ENCODE assay signal across 8 cellular contexts in the genomic region with DNA sequence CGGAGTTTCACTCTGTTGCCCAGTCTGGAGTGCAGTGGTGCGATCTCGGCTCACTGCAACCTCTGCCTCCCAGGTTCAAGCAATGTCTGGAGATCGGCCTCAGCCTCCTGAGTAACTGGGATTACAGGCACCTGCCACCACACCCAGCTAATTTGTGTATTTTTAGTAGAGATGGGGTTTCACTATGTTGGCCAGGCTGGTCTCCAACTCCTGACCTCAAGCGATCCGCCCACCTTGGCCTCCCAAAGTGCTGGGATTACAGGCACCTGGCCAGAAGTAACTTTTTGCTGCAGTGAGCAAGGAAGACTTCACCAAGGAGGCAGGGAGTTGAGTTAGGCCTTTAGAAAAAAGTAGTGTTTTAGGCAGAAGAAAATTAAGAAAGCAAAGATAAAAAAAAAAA. TPM values are rescaled to one million over a fixed set of nuclear protein-coding genes. Genes with fewer than 3 reads are reported as not detected.
DNase-seq lines count a peak whose midpoint lies in the region; ATAC-seq and TF ChIP-seq lines count a peak whose summit lies in the region.
"Not testable (repeated sequence)": the region's sequence is repeated elsewhere in the genome, so short reads cannot be mapped to it uniquely, and the experiment has no call there.

No MANE protein-coding gene starts in this region.

- not testable (repeated sequence) for ATAC-seq in body of pancreas

- not testable (repeated sequence) for TF ChIP-seq CTCF in GM06990 (IDR thresholded peaks at IDR 0.05; ENCODE audit: insufficient read depth, low read length, poor library complexity, severe bottlenecking); body of pancreas (IDR thresholded peaks at IDR 0.05); fibroblast of mammary gland (conservative IDR thresholded peaks at IDR 0.05; ENCODE audit: control insufficient read depth, insufficient read depth, low read depth, low read length); sigmoid colon (IDR thresholded peaks at IDR 0.05); uterus (IDR thresholded peaks at IDR 0.05)

- DNase-seq in GM06990 (ENCODE audit: extremely low read depth, insufficient read length); activated CD4-positive, alpha-beta memory T cell treated with anti-CD3 and anti-CD28 coated beads for 36 hours; sigmoid colon: not testable (repeated sequence)
- DNase-seq in NCI-H226, result peak; percentile 37
- DNase-seq in body of pancreas, result peak; percentile 12 to 42 (median 18)
- peak; percentile 40 for DNase-seq in fibroblast of mammary gland (ENCODE audit: low read depth)
- DNase-seq in uterus, result peak in 1 of 2 donors; percentile 28

- 16 to 17% methylated on average over 6 of the region's 6 CpGs for WGBS in body of pancreas, 2 donors
- 89 to 91% methylated on average over 4 to 5 of the region's 6 CpGs for WGBS in mesodermal cell (ENCODE audit: insufficient coverage in 2 of 2), 2 experiments
- WGBS in sigmoid colon, 2 donors, result 4 to 37% methylated on average over 6 of the region's 6 CpGs

- peak overlapping the region; percentile 90 for H3K4me3 ChIP-seq in GM06990 (replicated peaks; ENCODE audit: low read depth, low read length)
- not testable (repeated sequence) for H3K4me3 ChIP-seq in body of pancreas
- peak overlapping the region; percentile 90 for H3K4me3 ChIP-seq in fibroblast of mammary gland (ENCODE audit: control insufficient read depth, low read depth, low read length)
- H3K4me3 ChIP-seq in mesodermal cell (ENCODE audit: extremely low read depth, insufficient read depth, low read length, poor library complexity, severe bottlenecking), result peak overlapping the region; percentile 87
- H3K4me3 ChIP-seq in sigmoid colon, result peak overlapping the region in 3 of 4 donors; percentile 80 to 91 (median 86)
- H3K4me3 ChIP-seq in uterus, result peak overlapping the region; percentile 4 to 19

- not testable (repeated sequence) for TF ChIP-seq EP300 in sigmoid colon (IDR thresholded peaks at IDR 0.05)

- H3K27me3 Mint-ChIP-seq in activated CD4-positive, alpha-beta memory T cell treated with anti-CD3 and anti-CD28 coated beads for 36 hours, result not testable (repeated sequence)

- H3K4me1 Mint-ChIP-seq in activated CD4-positive, alpha-beta memory T cell treated with anti-CD3 and anti-CD28 coated beads for 36 hours (ENCODE audit: low read depth), result peaks cover 47% of the 10 kb centered on the region

- H3K9me3 Mint-ChIP-seq in activated CD4-positive, alpha-beta memory T cell treated with anti-CD3 and anti-CD28 coated beads for 36 hours, result not testable (repeated sequence)

- H3K27ac Mint-ChIP-seq in activated CD4-positive, alpha-beta memory T cell treated with anti-CD3 and anti-CD28 coated beads for 36 hours, result peak overlapping the region; percentile 73

- H3K4me1 ChIP-seq in body of pancreas (peaks cover 58% of the 10 kb centered on the region), sigmoid colon (peaks cover 2 to 54% (median 46%) of the 10 kb centered on the region in 4 donors)
- H3K4me1 ChIP-seq in mesodermal cell (ENCODE audit: control insufficient read depth, insufficient read depth, low read length, poor library complexity, severe bottlenecking); uterus: not testable (repeated sequence)

- H3K36me3 ChIP-seq in GM06990 (ENCODE audit: control insufficient read depth, insufficient read depth, low read length); body of pancreas (replicated peaks in 1 of 2; ENCODE audit: insufficient read depth in 1 of 2, low read depth in 2 of 2); sigmoid colon; uterus: not testable (repeated sequence)
- peaks cover 16% of the 10 kb centered on the region for H3K36me3 ChIP-seq in mesodermal cell (ENCODE audit: control insufficient read depth, insufficient read depth, low read length)

- not testable (repeated sequence) for TF ChIP-seq POLR2A in body of pancreas (IDR thresholded peaks at IDR 0.05); sigmoid colon (IDR thresholded peaks at IDR 0.05); uterus (IDR thresholded peaks at IDR 0.05)

- intact Hi-C loops in activated CD4-positive, alpha-beta memory T cell treated with anti-CD3 and anti-CD28 coated beads for 36 hours (cut with micrococcal nuclease), result loop anchor here (2.0 to 10.0 kb wide), 3 partner anchors 43 to 1707 kb away; a partner anchor contains a TSS
- intact Hi-C loops in body of pancreas (cut with DNase I); uterus (cut with DNase I; ENCODE audit: low total_unique reads): not testable (repeated sequence)
- intact Hi-C loops in sigmoid colon (cut with DNase I), result loop anchor here (5.0 kb wide), 2 partner anchors 40 to 115 kb away; no protein-coding TSS in a partner anchor

- CTCF ChIA-PET in activated CD4-positive, alpha-beta memory T cell treated with anti-CD3 and anti-CD28 coated beads for 36 hours (lab: Charles Lee), result not testable (repeated sequence)

- H3K4me3 Mint-ChIP-seq in activated CD4-positive, alpha-beta memory T cell treated with anti-CD3 and anti-CD28 coated beads for 36 hours, result peak overlapping the region; percentile 95

- H3K9me3 ChIP-seq in body of pancreas; mesodermal cell (ENCODE audit: control insufficient read depth, low read length); sigmoid colon; uterus: not testable (repeated sequence)

- H3K27ac ChIP-seq in body of pancreas (peak overlapping the region in 3 of 4 donors; percentile 10 to 35 (median 14)), sigmoid colon (peak overlapping the region; percentile 99 to 100 (median 100)), uterus (peak overlapping the region; percentile 19 to 100)
- not testable (repeated sequence) for H3K27ac ChIP-seq in mesodermal cell (ENCODE audit: low read depth, low read length, severe bottlenecking)

- POLR2A ChIA-PET in activated CD4-positive, alpha-beta memory T cell treated with anti-CD3 and anti-CD28 coated beads for 36 hours (lab: Charles Lee), result interaction anchor here (1.0 to 1.3 kb wide), 2 partner anchors 15 to 37 kb away, joined by 3 read pairs; no protein-coding TSS in a partner anchor

- peaks cover 40% of the 10 kb centered on the region for H3K36me3 Mint-ChIP-seq in activated CD4-positive, alpha-beta memory T cell treated with anti-CD3 and anti-CD28 coated beads for 36 hours

- not testable (repeated sequence) for H3K27me3 ChIP-seq in GM06990 (replicated peaks; ENCODE audit: control insufficient read depth, insufficient read depth, low read length); body of pancreas; sigmoid colon; uterus

RNA-seq across cellular contexts. Expression of a gene that starts 3.9 kb away (rescaled TPM):
- total RNA-seq in activated CD4-positive, alpha-beta memory T cell treated with anti-CD3 and anti-CD28 coated beads for 36 hours, result 10 to 100 TPM; 37.2 to 38.5 TPM
- total RNA-seq in body of pancreas (10 to 100 TPM; 17.5 to 19.2 TPM), sigmoid colon (10 to 100 TPM; 18.7 to 23.9 (median 20.8) TPM), uterus (10 to 100 TPM; 17.7 to 53.0 (median 32.9) TPM)
- 24.8 TPM for polyA plus RNA-seq in mesodermal cell (2013, experiment 1 of 2)
- polyA plus RNA-seq in mesodermal cell (2013, experiment 2 of 2), result 19.8 TPM
- 10 to 100 TPM in 1 of 3 donors, 1 to 10 TPM in 2; 3.2 to 13.1 (median 3.6) TPM for polyA plus RNA-seq in sigmoid colon

RNA-seq across cellular contexts. Expression of a gene that starts 57.9 kb away (rescaled TPM):
- 10 to 100 TPM; 54.5 to 58.9 TPM for total RNA-seq in activated CD4-positive, alpha-beta memory T cell treated with anti-CD3 and anti-CD28 coated beads for 36 hours
- total RNA-seq in body of pancreas (10 to 100 TPM; 14.5 to 26.4 TPM), sigmoid colon (10 to 100 TPM; 24.8 to 33.9 (median 29.0) TPM), uterus (10 to 100 TPM; 12.9 to 42.8 (median 17.2) TPM)
- polyA plus RNA-seq in mesodermal cell (2013, experiment 1 of 2), result 44.4 TPM
- 40.6 TPM for polyA plus RNA-seq in mesodermal cell (2013, experiment 2 of 2)
- 10 to 100 TPM; 31.2 to 64.3 (median 32.9) TPM for polyA plus RNA-seq in sigmoid colon
